29 cellular contexts compared by ENCODE assay signal in the genomic region with DNA sequence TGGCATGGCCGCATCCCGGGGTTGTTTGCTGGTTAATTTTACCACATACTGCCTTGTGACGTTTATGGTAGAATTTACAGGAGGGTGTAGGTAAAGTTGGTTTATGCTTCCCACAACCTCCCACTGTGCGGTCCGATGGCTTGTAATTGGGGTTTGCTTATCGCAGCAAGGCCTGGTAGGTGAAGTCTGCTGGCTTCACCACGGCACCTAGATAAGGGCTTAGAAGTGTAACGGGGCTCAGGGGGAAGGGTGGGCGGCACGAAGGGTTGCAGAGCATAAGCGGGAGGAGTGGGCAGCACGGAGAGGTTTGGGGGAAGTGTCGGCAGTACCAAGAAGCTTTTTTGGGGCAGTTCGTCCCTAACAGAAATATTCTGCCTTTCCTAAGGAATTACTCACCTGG. TPM values are rescaled to one million over a fixed set of nuclear protein-coding genes. Genes with fewer than 3 reads are reported as not detected.
"Had no signal": no experiment of that assay in that cellular context is flagged by ENCODE, and none has a peak within 500 bp of the region (broad histone marks: within the 10 kb centered on the region; RNA-seq: fewer than 3 reads in every experiment).

No MANE protein-coding gene starts in this region.

- H3K79me2 ChIP-seq: hepatocyte, parathyroid adenoma had no signal

- ATAC-seq: left cardiac atrium; natural killer cell; psoas muscle; sciatic nerve; stimulated activated memory B cell treated with anti-CD40 and anti-IgM and Interleukin-4, amounts not matched to agents 10 μg/mL and 1 μg/mL and 100 μg/mL, for 72 hours; stimulated activated naive CD8-positive, alpha-beta T cell treated with anti-CD3 and anti-CD28 coated beads, Interleukin-15, amount 100 ng/mL, for 72 hours; upper lobe of right lung had no signal

- H3K4me2 ChIP-seq: hepatocyte had no signal

- H3K36me3 Mint-ChIP-seq: natural killer cell; stimulated activated memory B cell treated with anti-CD40 and anti-IgM and Interleukin-4, amounts not matched to agents 10 μg/mL and 1 μg/mL and 100 μg/mL, for 72 hours had no signal

- H3K27me3 ChIP-seq: dorsolateral prefrontal cortex, hepatocyte, spleen, testis, tibial nerve, upper lobe of right lung had no signal

- H3K27me3 Mint-ChIP-seq: stimulated activated memory B cell treated with anti-CD40 and anti-IgM and Interleukin-4, amounts not matched to agents 10 μg/mL and 1 μg/mL and 100 μg/mL, for 72 hours; stimulated activated naive CD8-positive, alpha-beta T cell treated with anti-CD3 and anti-CD28 coated beads, Interleukin-15, amount 100 ng/mL, for 72 hours had no signal

- H3K9ac ChIP-seq: parathyroid adenoma had no signal

- H3K9me3 Mint-ChIP-seq: natural killer cell; stimulated activated memory B cell treated with anti-CD40 and anti-IgM and Interleukin-4, amounts not matched to agents 10 μg/mL and 1 μg/mL and 100 μg/mL, for 72 hours; stimulated activated naive CD8-positive, alpha-beta T cell treated with anti-CD3 and anti-CD28 coated beads, Interleukin-15, amount 100 ng/mL, for 72 hours had no signal

- H3K4me1 Mint-ChIP-seq: stimulated activated naive CD8-positive, alpha-beta T cell treated with anti-CD3 and anti-CD28 coated beads, Interleukin-15, amount 100 ng/mL, for 72 hours had no signal

- H3K4me1 ChIP-seq: parathyroid adenoma, tibial nerve, upper lobe of right lung had no signal

- H3K27ac Mint-ChIP-seq: natural killer cell; stimulated activated memory B cell treated with anti-CD40 and anti-IgM and Interleukin-4, amounts not matched to agents 10 μg/mL and 1 μg/mL and 100 μg/mL, for 72 hours; stimulated activated naive CD8-positive, alpha-beta T cell treated with anti-CD3 and anti-CD28 coated beads, Interleukin-15, amount 100 ng/mL, for 72 hours had no signal

- H2AFZ ChIP-seq: hepatocyte, parathyroid adenoma had no signal

- H3K4me3 Mint-ChIP-seq: natural killer cell; stimulated activated memory B cell treated with anti-CD40 and anti-IgM and Interleukin-4, amounts not matched to agents 10 μg/mL and 1 μg/mL and 100 μg/mL, for 72 hours; stimulated activated naive CD8-positive, alpha-beta T cell treated with anti-CD3 and anti-CD28 coated beads, Interleukin-15, amount 100 ng/mL, for 72 hours had no signal

- H3K9me3 ChIP-seq: psoas muscle, spleen, testis, tibial nerve, upper lobe of right lung had no signal

- H3K27ac ChIP-seq: dorsolateral prefrontal cortex, hepatocyte, parathyroid adenoma, psoas muscle, spleen, testis, tibial nerve, upper lobe of right lung had no signal

- H3K36me3 ChIP-seq: spleen, tibial nerve, upper lobe of right lung had no signal

- DNase-seq: caudate nucleus; cortex of kidney; dorsolateral prefrontal cortex; foreskin melanocyte; head of caudate nucleus; kidney; left cardiac atrium; natural killer cell; psoas muscle; retina; spleen; stimulated activated CD4-positive, alpha-beta T cell treated with anti-CD3 and anti-CD28 coated beads, Interleukin-15, amount 100 ng/mL, for 24 hours; stimulated activated CD4-positive, alpha-beta T cell treated with anti-CD3 and anti-CD28 coated beads, Interleukin-1b, Interleukin-23, amount 100 ng/mL, for 48 hours; stimulated activated CD4-positive, alpha-beta T cell treated with anti-CD3 and anti-CD28 coated beads, Interleukin-4, amount 100 ng/mL, for 24 hours; stimulated activated naive CD8-positive, alpha-beta T cell treated with anti-CD3 and anti-CD28 coated beads, Interleukin-15, amount 100 ng/mL, for 72 hours; testis; upper lobe of right lung had no signal

- H3K4me3 ChIP-seq: dorsolateral prefrontal cortex, hepatocyte, psoas muscle, spleen, testis, tibial nerve, upper lobe of right lung had no signal

RNA-seq across cellular contexts. Expression of gene VWA3B, which starts 52.2 kb away (rescaled TPM):
- total RNA-seq: chondrocyte, endothelial cell of umbilical vein, hepatocyte, liver, lung microvascular endothelial cell, myocyte, natural killer cell, skeletal muscle tissue, spleen, subcutaneous adipose tissue had no signal
